In genomic region chr6:46353450-46353998, GRCh38 we compare ENCODE assay signal across 20 cellular contexts.
DNase-seq lines count a peak whose midpoint lies in the region; FAIRE-seq and TF ChIP-seq lines count a peak whose summit lies in the region.
"Had no signal": no experiment of that assay in that cellular context is flagged by ENCODE, and none has a peak within 500 bp of the region (broad histone marks: within the 10 kb centered on the region; RNA-seq: fewer than 3 reads in every experiment).

No MANE protein-coding gene starts in this region.

- TF ChIP-seq CTCF in C4-2B (conservative IDR thresholded peaks at IDR 0.05): no peak
- TF ChIP-seq CTCF in kidney (IDR thresholded peaks at IDR 0.05; ENCODE audit: borderline replicate concordance, extremely low read depth, insufficient read depth): no peak
- TF ChIP-seq CTCF in progenitor cell of endocrine pancreas (IDR thresholded peaks at IDR 0.05; ENCODE audit: unreplicated experiment): no peak

- peaks cover 17 to 48% of the 10 kb centered on the region in 2 donors for H3K4me1 ChIP-seq in kidney (ENCODE audit: control insufficient read depth in 1 of 2, insufficient read depth in 1 of 2, low read depth in 1 of 2, low read length in 2 of 2)
- H3K4me1 ChIP-seq in rectal smooth muscle tissue (ENCODE audit: control insufficient read depth, insufficient read depth, low read length): peaks cover 13% of the 10 kb centered on the region
- H3K4me1 ChIP-seq: A549 had no signal

- H3K4me1 Mint-ChIP-seq in progenitor cell of endocrine pancreas (ENCODE audit: low read depth): no peaks in the 10 kb centered on the region

- H3K27me3 Mint-ChIP-seq in progenitor cell of endocrine pancreas: no peaks in the 10 kb centered on the region

- peak; percentile 49 for FAIRE-seq in kidney (lab: Jason Lieb, UNC)
- FAIRE-seq: A549, GM12892, GM18507, H54 had no signal

- H3K4me3 ChIP-seq in kidney (ENCODE audit: low read length in 2 of 2): peak overlapping the region in 1 of 2 donors; percentile 18
- no peak overlapping the region for H3K4me3 ChIP-seq in rectal smooth muscle tissue (ENCODE audit: low read length)
- H3K4me3 ChIP-seq: A549, GM23338 had no signal

- H3K27ac ChIP-seq in C4-2B: peak overlapping the region; percentile 62; the same call in 1 of the 2 replicates
- H3K27ac ChIP-seq in kidney (ENCODE audit: low read depth in 2 of 2, low read length in 2 of 2): peak overlapping the region; percentile 65 to 71
- H3K27ac ChIP-seq in rectal smooth muscle tissue (ENCODE audit: low read depth, low read length): peak overlapping the region; percentile 5
- H3K27ac ChIP-seq: A549, HL-60 had no signal

- no peak overlapping the region for H3K4me3 Mint-ChIP-seq in progenitor cell of endocrine pancreas (ENCODE audit: low read depth)
- H3K4me3 Mint-ChIP-seq: CD14-positive monocyte; CD4-positive, alpha-beta memory T cell; GM23338 had no signal

- H3K27me3 ChIP-seq in rectal smooth muscle tissue (ENCODE audit: control insufficient read depth, insufficient read depth, low read length): no peaks in the 10 kb centered on the region

- intact Hi-C loops in kidney (cut with DNase I): no loop called here

- no peaks in the 10 kb centered on the region for H3K9me3 Mint-ChIP-seq in progenitor cell of endocrine pancreas (ENCODE audit: low read depth)
- H3K9me3 Mint-ChIP-seq: CD14-positive monocyte; CD4-positive, alpha-beta memory T cell; GM23338 had no signal

- no peaks in the 10 kb centered on the region for H3K9me3 ChIP-seq in kidney (ENCODE audit: control insufficient read depth in 1 of 2, low read length in 2 of 2)
- H3K9me3 ChIP-seq: A549 had no signal

- peak; percentile 61 for DNase-seq in amniotic epithelial cell (ENCODE audit: low read depth)
- DNase-seq in kidney: no peak
- DNase-seq in NCI-H2227 (lab: John Stamatoyannopoulos, UW; ENCODE audit: unreplicated experiment): no peak
- DNase-seq in NCI-H1436 (lab: John Stamatoyannopoulos, UW): no peak
- no peak for DNase-seq in progenitor cell of endocrine pancreas (ENCODE audit: low spot score, unreplicated experiment)
- DNase-seq: AML-193; CD4-positive, alpha-beta memory T cell; DMS153; DMS79; GDM1; HCEC 1CT had no signal

- no peaks in the 10 kb centered on the region for H3K36me3 Mint-ChIP-seq in progenitor cell of endocrine pancreas (ENCODE audit: insufficient read depth)
- H3K36me3 Mint-ChIP-seq: CD14-positive monocyte; CD4-positive, alpha-beta memory T cell had no signal

- H3K9ac ChIP-seq in kidney (ENCODE audit: low read length in 2 of 2) (no peak overlapping the region), rectal smooth muscle tissue (ENCODE audit: low read length) (no peak overlapping the region)

- H3K36me3 ChIP-seq in kidney (ENCODE audit: control insufficient read depth in 1 of 2, insufficient read depth in 2 of 2, low read length in 2 of 2) (no peaks in the 10 kb centered on the region), rectal smooth muscle tissue (ENCODE audit: control insufficient read depth, insufficient read depth, low read length) (no peaks in the 10 kb centered on the region)

- no peak overlapping the region for H3K27ac Mint-ChIP-seq in progenitor cell of endocrine pancreas
- H3K27ac Mint-ChIP-seq: CD14-positive monocyte; CD4-positive, alpha-beta memory T cell had no signal

Comparison
In these comparisons a context has a peak if more than half of its experiments do, and no peak if none do; other contexts are left out.
1. H3K27ac ChIP-seq: peak in every context shown above with its lines; median percentile 68 in kidney; 62 in C4-2B; 5 in rectal smooth muscle tissue.